In genomic region chr10:132113766-132114365, GRCh38 we compare ENCODE assay signal across 17 cellular contexts. TPM values are rescaled to one million over a fixed set of nuclear protein-coding genes. Genes with fewer than 3 reads are reported as not detected.
DNase-seq lines count a peak whose midpoint lies in the region; ATAC-seq and TF ChIP-seq lines count a peak whose summit lies in the region.
"Had no signal": no experiment of that assay in that cellular context is flagged by ENCODE, and none has a peak within 500 bp of the region (broad histone marks: within the 10 kb centered on the region; RNA-seq: fewer than 3 reads in every experiment).

No MANE protein-coding gene starts in this region.

- H3K9me3 Mint-ChIP-seq in stimulated activated naive CD8-positive, alpha-beta T cell treated with anti-CD3 and anti-CD28 coated beads, Interleukin-15, amount 100 ng/mL, for 72 hours = no peaks in the 10 kb centered on the region
- H3K9me3 Mint-ChIP-seq: activated naive CD4-positive, alpha-beta T cell treated with anti-CD3 and anti-CD28 coated beads, Interleukin-2, amount 10 ng/mL, durations not matched to agents 7 days and 5 days; CD4-positive, alpha-beta T cell; naive thymus-derived CD4-positive, alpha-beta T cell had no signal

- intact Hi-C loops in left ventricle myocardium inferior (cut with micrococcal nuclease) = no loop called here

- H3K27ac ChIP-seq in VCaP (peak overlapping the region; percentile 49), left ventricle myocardium inferior (replicated peaks) (no peak overlapping the region)
- H3K27ac ChIP-seq: body of pancreas, transverse colon had no signal

- TF ChIP-seq CTCF in VCaP (conservative IDR thresholded peaks at IDR 0.05) (no peak), left ventricle myocardium inferior (IDR thresholded peaks at IDR 0.05; ENCODE audit: borderline replicate concordance) (no peak), GM10248 (IDR thresholded peaks at IDR 0.05; ENCODE audit: control extremely low read depth, extremely low read depth, low read depth, missing control alignments) (no peak)

- H3K36me3 ChIP-seq in left ventricle myocardium inferior = no peaks in the 10 kb centered on the region
- H3K36me3 ChIP-seq: transverse colon had no signal

- CTCF ChIA-PET in GM10248 (lab: Yijun Ruan, JAX) = no interaction called here

- no peaks in the 10 kb centered on the region for H3K4me1 Mint-ChIP-seq in stimulated activated naive CD8-positive, alpha-beta T cell treated with anti-CD3 and anti-CD28 coated beads, Interleukin-15, amount 100 ng/mL, for 72 hours
- H3K4me1 Mint-ChIP-seq: activated naive CD4-positive, alpha-beta T cell treated with anti-CD3 and anti-CD28 coated beads, Interleukin-2, amount 10 ng/mL, durations not matched to agents 7 days and 5 days had no signal

- H3K4me3 Mint-ChIP-seq in stimulated activated naive CD8-positive, alpha-beta T cell treated with anti-CD3 and anti-CD28 coated beads, Interleukin-15, amount 100 ng/mL, for 72 hours = no peak overlapping the region
- H3K4me3 Mint-ChIP-seq: activated naive CD4-positive, alpha-beta T cell treated with anti-CD3 and anti-CD28 coated beads, Interleukin-2, amount 10 ng/mL, durations not matched to agents 7 days and 5 days; CD4-positive, alpha-beta T cell; naive thymus-derived CD4-positive, alpha-beta T cell had no signal

- H3K27me3 Mint-ChIP-seq in stimulated activated naive CD8-positive, alpha-beta T cell treated with anti-CD3 and anti-CD28 coated beads, Interleukin-15, amount 100 ng/mL, for 72 hours = no peaks in the 10 kb centered on the region
- H3K27me3 Mint-ChIP-seq: CD4-positive, alpha-beta T cell; naive thymus-derived CD4-positive, alpha-beta T cell had no signal

- H3K9me3 ChIP-seq in left ventricle myocardium inferior (replicated peaks) = no peaks in the 10 kb centered on the region
- H3K9me3 ChIP-seq: body of pancreas, SK-N-SH, transverse colon had no signal

- DNase-seq in Ammon's horn (ENCODE audit: low spot score) = peak; percentile 42
- DNase-seq in left ventricle myocardium inferior = peak; percentile 25
- peak; percentile 81 for DNase-seq in pons (ENCODE audit: low spot score)
- no peak for DNase-seq in stimulated activated naive CD8-positive, alpha-beta T cell treated with anti-CD3 and anti-CD28 coated beads, Interleukin-15, amount 100 ng/mL, for 72 hours
- no peak for DNase-seq in cerebellar cortex (ENCODE audit: low spot score)
- DNase-seq in GM10248 (ENCODE audit: extremely low spot score) = no peak
- DNase-seq: activated CD4-positive, alpha-beta T cell treated with anti-CD3 and anti-CD28 coated beads for 4 hours; activated naive CD4-positive, alpha-beta T cell treated with anti-CD3 and anti-CD28 coated beads, Interleukin-2, amount 10 ng/mL, durations not matched to agents 7 days and 5 days; naive thymus-derived CD4-positive, alpha-beta T cell; NCI-H1436; NCI-H774; SK-N-SH; transverse colon had no signal

- no peak overlapping the region for H3K27ac Mint-ChIP-seq in stimulated activated naive CD8-positive, alpha-beta T cell treated with anti-CD3 and anti-CD28 coated beads, Interleukin-15, amount 100 ng/mL, for 72 hours
- H3K27ac Mint-ChIP-seq: activated naive CD4-positive, alpha-beta T cell treated with anti-CD3 and anti-CD28 coated beads, Interleukin-2, amount 10 ng/mL, durations not matched to agents 7 days and 5 days; CD4-positive, alpha-beta T cell; naive thymus-derived CD4-positive, alpha-beta T cell had no signal

- no peak for ATAC-seq in GM21367 (IDR thresholded peaks at IDR 0.05; ENCODE audit: unreplicated experiment)
- ATAC-seq in stimulated activated naive CD8-positive, alpha-beta T cell treated with anti-CD3 and anti-CD28 coated beads, Interleukin-15, amount 100 ng/mL, for 72 hours = no peak
- ATAC-seq: body of pancreas; naive thymus-derived CD4-positive, alpha-beta T cell had no signal

- no peak overlapping the region for H3K4me3 ChIP-seq in left ventricle myocardium inferior
- H3K4me3 ChIP-seq: body of pancreas, transverse colon had no signal

- peaks cover 7% of the 10 kb centered on the region for H3K4me1 ChIP-seq in left ventricle myocardium inferior
- H3K4me1 ChIP-seq: transverse colon had no signal

- H3K27me3 ChIP-seq in left ventricle myocardium inferior (ENCODE audit: low read depth) = no peaks in the 10 kb centered on the region
- H3K27me3 ChIP-seq: body of pancreas, transverse colon had no signal

- POLR2A ChIA-PET in GM10248 (lab: Yijun Ruan, JAX) = no interaction called here

RNA-seq across cellular contexts. Expression of gene JAKMIP3, which starts 48.1 kb away (rescaled TPM):
- total RNA-seq in left ventricle myocardium inferior = 1.7 TPM

Comparison
In these comparisons a context has a peak if more than half of its experiments do, and no peak if none do; other contexts are left out.
1. DNase-seq: peak in Ammon's horn (single experiment), left ventricle myocardium inferior (single experiment) and pons (single experiment); none in stimulated activated naive CD8-positive, alpha-beta T cell treated with anti-CD3 and anti-CD28 coated beads, Interleukin-15, amount 100 ng/mL, for 72 hours (0 of 2), cerebellar cortex (single experiment) and GM10248 (single experiment).